Comparison of ENCODE assay signal across 19 cellular contexts in the genomic region with DNA sequence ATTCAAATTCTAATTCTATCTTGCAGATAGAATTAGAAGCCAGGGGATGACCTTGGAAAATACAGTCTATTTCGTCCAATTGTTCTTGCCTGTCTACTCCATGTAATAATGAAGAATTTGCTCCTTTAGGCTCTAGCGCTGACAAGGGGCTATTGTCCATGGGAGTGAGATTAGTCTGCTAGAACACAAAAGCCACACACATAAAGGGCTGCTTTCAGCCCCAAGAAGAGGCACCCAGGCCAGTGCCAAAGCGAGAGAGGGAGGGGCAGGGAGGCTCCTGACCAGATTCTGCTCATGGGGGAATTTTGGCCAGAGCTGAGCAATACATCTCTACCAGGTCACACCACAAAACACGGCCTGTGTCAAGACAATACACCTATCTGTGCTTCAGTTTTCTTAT.
A peak's percentile ranks its signal among the peaks of the same experiment; 100 is the strongest.
DNase-seq lines count a peak whose midpoint lies in the region; ATAC-seq and TF ChIP-seq lines count a peak whose summit lies in the region.
"Had no signal": no experiment of that assay in that cellular context is flagged by ENCODE, and none has a peak within 500 bp of the region (broad histone marks: within the 10 kb centered on the region; RNA-seq: fewer than 3 reads in every experiment).

No MANE protein-coding gene starts in this region.

- intact Hi-C loops in prostate gland (cut with DNase I) = no loop called here

- no peak overlapping the region for H3K4me3 ChIP-seq in prostate gland
- H3K4me3 ChIP-seq: K562 had no signal

- H3K4me1 ChIP-seq in prostate gland (replicated peaks) = no peaks in the 10 kb centered on the region

- DNase-seq in hypothalamus (lab: John Stamatoyannopoulos, UW) (peak in 39 of 51 donors; percentile 1 to 77 (median 44)), pons (ENCODE audit: low spot score) (peak; percentile 98), NCI-H1092 treated with DMSO at 0.1 percent for 48 hours (lab: John Stamatoyannopoulos, UW) (no peak), prostate gland (ENCODE audit: low spot score) (no peak), NCI-H524 treated with DMSO at 0.1 percent for 48 hours (lab: John Stamatoyannopoulos, UW) (no peak)
- DNase-seq: ACHN; AML-193; CD4-positive, CD25-positive, alpha-beta regulatory T cell; EL; MV-4-11; NCI-H1417 treated with DMSO at 0.1 percent for 48 hours; NCI-H2029; NCI-H2171; NCI-H446; PC-3 had no signal

- 79% methylated on average over 4 of the region's 4 CpGs for WGBS in prostate gland

- no peaks in the 10 kb centered on the region for H3K27me3 ChIP-seq in prostate gland (replicated peaks; ENCODE audit: insufficient read depth)

- TF ChIP-seq POLR2A in prostate gland (IDR thresholded peaks at IDR 0.05) = no peak

- ATAC-seq in HG02973 (IDR thresholded peaks at IDR 0.05; ENCODE audit: unreplicated experiment) = no peak
- ATAC-seq: K562, PC-3 had no signal

- no peaks in the 10 kb centered on the region for H3K36me3 ChIP-seq in prostate gland

- H3K9me3 ChIP-seq in prostate gland = no peaks in the 10 kb centered on the region

- TF ChIP-seq CTCF in prostate gland (IDR thresholded peaks at IDR 0.05) = no peak

- H3K27ac ChIP-seq in cingulate gyrus (ENCODE audit: low read depth, low read length) = peak overlapping the region; percentile 69
- H3K27ac ChIP-seq in prostate gland = no peak overlapping the region
- H3K27ac ChIP-seq: RWPE1 had no signal

Comparison
In these comparisons a context has a peak if more than half of its experiments do, and no peak if none do; other contexts are left out.
1. DNase-seq: peak in hypothalamus (39 of 51) and pons (single experiment); none in NCI-H1092 treated with DMSO at 0.1 percent for 48 hours (single experiment), prostate gland (single experiment) and NCI-H524 treated with DMSO at 0.1 percent for 48 hours (single experiment).